32 cellular contexts compared by ENCODE assay signal in genomic region chr14:67162390-67162789, GRCh38. TPM values are rescaled to one million over a fixed set of nuclear protein-coding genes. Genes with fewer than 3 reads are reported as not detected.
"Had no signal": no experiment of that assay in that cellular context is flagged by ENCODE, and none has a peak within 500 bp of the region (broad histone marks: within the 10 kb centered on the region; RNA-seq: fewer than 3 reads in every experiment).

No MANE protein-coding gene starts in this region.

- FAIRE-seq: colon had no signal

- H3K27me3 ChIP-seq: adrenal gland, ascending aorta, breast epithelium, cardiac muscle cell, esophagus muscularis mucosa, foreskin keratinocyte, gastrocnemius medialis, heart left ventricle had no signal

- H3K4me3 ChIP-seq: adrenal gland, ascending aorta, breast epithelium, cardiac muscle cell, esophagus muscularis mucosa, gastrocnemius medialis, heart left ventricle had no signal

- H3K4me1 ChIP-seq: adrenal gland, ascending aorta, breast epithelium, esophagus muscularis mucosa, foreskin keratinocyte, gastrocnemius medialis, heart left ventricle had no signal

- DNase-seq: activated CD4-positive, alpha-beta memory T cell treated with anti-CD3 and anti-CD28 coated beads for 36 hours; activated CD4-positive, alpha-beta T cell treated with anti-CD3 and anti-CD28 coated beads for 36 hours; activated CD4-positive, alpha-beta T cell treated with anti-CD3 and anti-CD28 coated beads, Interleukin-2, amount 10 ng/mL, durations not matched to agents 24 days and 14 days; activated CD4-positive, CD25-positive, alpha-beta regulatory T cell; activated CD4-positive, CD25-positive, alpha-beta regulatory T cell treated with anti-CD3 and anti-CD28 coated beads, Interleukin-2, amount 50 U/mL, for 72 hours; activated CD8-positive, alpha-beta memory T cell treated with anti-CD3 and anti-CD28 coated beads, Interleukin-2, amount 10 ng/mL, durations not matched to agents 7 days and 5 days; activated CD8-positive, alpha-beta memory T cell treated with anti-CD3 and anti-CD28 coated beads, Interleukin-2, amount 50 U/mL, for 4 hours; activated CD8-positive, alpha-beta T cell treated with anti-CD3 and anti-CD28 coated beads, Interleukin-2, amount 10 ng/mL, durations not matched to agents 7 days and 5 days; activated effector memory CD4-positive, alpha-beta T cell treated with anti-CD3 and anti-CD28 coated beads, Interleukin-2, amount 50 U/mL, for 16 hours; activated naive CD4-positive, alpha-beta T cell treated with anti-CD3 and anti-CD28 coated beads for 36 hours; activated naive CD8-positive, alpha-beta T cell treated with anti-CD3 and anti-CD28 coated beads for 36 hours; activated naive CD8-positive, alpha-beta T cell treated with anti-CD3 and anti-CD28 coated beads, Interleukin-2, amount 50 U/mL, for 24 hours; activated T-cell treated with anti-CD3 and anti-CD28 coated beads, Interleukin-2, amount 50 U/mL, for 1 hour; activated T-cell treated with anti-CD3 and anti-CD28 coated beads, Interleukin-2, amount 50 U/mL, for 48 hours; adrenal gland; central memory CD4-positive, alpha-beta T cell; cortex of kidney; dermis blood vessel endothelial cell; effector CD4-positive, alpha-beta T cell; effector memory CD8-positive, alpha-beta T cell; erythroblast; foreskin keratinocyte; gastrocnemius medialis; glutamatergic neuron; heart left ventricle; T-helper 2 cell had no signal

- H3K36me3 ChIP-seq: adrenal gland, ascending aorta, breast epithelium, cardiac muscle cell, esophagus muscularis mucosa, gastrocnemius medialis had no signal

- H3K9me3 ChIP-seq: adrenal gland, ascending aorta, breast epithelium, esophagus muscularis mucosa, gastrocnemius medialis, heart left ventricle had no signal

- ATAC-seq: activated CD4-positive, alpha-beta T cell treated with anti-CD3 and anti-CD28 coated beads for 36 hours; activated CD8-positive, alpha-beta memory T cell treated with anti-CD3 and anti-CD28 coated beads, Interleukin-2, amount 10 ng/mL, durations not matched to agents 7 days and 5 days; activated CD8-positive, alpha-beta T cell treated with anti-CD3 and anti-CD28 coated beads, Interleukin-2, amount 10 ng/mL, durations not matched to agents 7 days and 5 days; activated naive CD8-positive, alpha-beta T cell treated with anti-CD3 and anti-CD28 coated beads, Interleukin-2, amount 50 U/mL, for 24 hours; effector memory CD8-positive, alpha-beta T cell; foreskin keratinocyte; gastrocnemius medialis; heart left ventricle had no signal

- H3K27ac ChIP-seq: adrenal gland, ascending aorta, breast epithelium, cardiac muscle cell, esophagus muscularis mucosa, foreskin keratinocyte, gastrocnemius medialis, heart left ventricle had no signal

RNA-seq across cellular contexts. Expression of gene GARIN2, which starts 26.9 kb away (rescaled TPM):
- total RNA-seq: activated CD4-positive, alpha-beta memory T cell treated with anti-CD3 and anti-CD28 coated beads for 36 hours; activated CD4-positive, alpha-beta T cell treated with anti-CD3 and anti-CD28 coated beads for 36 hours; activated CD8-positive, alpha-beta memory T cell treated with anti-CD3 and anti-CD28 coated beads for 36 hours; activated CD8-positive, alpha-beta memory T cell treated with anti-CD3 and anti-CD28 coated beads, Interleukin-2, amount 10 ng/mL, durations not matched to agents 7 days and 5 days; activated CD8-positive, alpha-beta T cell treated with anti-CD3 and anti-CD28 coated beads, Interleukin-2, amount 10 ng/mL, durations not matched to agents 7 days and 5 days; activated naive CD4-positive, alpha-beta T cell treated with anti-CD3 and anti-CD28 coated beads for 36 hours; activated naive CD8-positive, alpha-beta T cell treated with anti-CD3 and anti-CD28 coated beads for 36 hours; adrenal gland; ascending aorta; breast epithelium; cardiac muscle cell; dermis blood vessel endothelial cell; esophagus muscularis mucosa; foreskin keratinocyte; gastrocnemius medialis; heart left ventricle had no signal
- polyA plus RNA-seq: heart left ventricle had no signal
